Comparison of ENCODE assay signal across 1 cellular context in genomic region chr3:57555738-57556458, GRCh38.
TF ChIP-seq lines count a peak whose summit lies in the region.

Gene PDE12 (plus strand): TSS chr3:57556274. CDS start chr3:57556380, 106 bp downstream.

TF ChIP-seq in SK-N-SH, 30 proteins besides CTCF, POLR2A, EP300 and RAD21 (continued from another document):
- TF ChIP-seq PBX3 (IDR thresholded peaks at IDR 0.05) (no peak), SIN3A (IDR thresholded peaks at IDR 0.05; ENCODE audit: borderline replicate concordance, low read depth, low read length) (peak; percentile 92), REST (IDR thresholded peaks at IDR 0.05; ENCODE audit: low read depth, low read length) (no peak), RFX5 (IDR thresholded peaks at IDR 0.05; ENCODE audit: low read length) (no peak), USF1 (IDR thresholded peaks at IDR 0.05; ENCODE audit: borderline replicate concordance, low read depth) (peak; percentile 95), MAX (IDR thresholded peaks at IDR 0.05; ENCODE audit: low read depth) (peak; percentile 100), SMC3 (IDR thresholded peaks at IDR 0.05; ENCODE audit: low read depth, low read length) (no peak; the same call in 1 of the 2 replicates)
